ENCODE assay signal across 9 cellular contexts in the genomic region with DNA sequence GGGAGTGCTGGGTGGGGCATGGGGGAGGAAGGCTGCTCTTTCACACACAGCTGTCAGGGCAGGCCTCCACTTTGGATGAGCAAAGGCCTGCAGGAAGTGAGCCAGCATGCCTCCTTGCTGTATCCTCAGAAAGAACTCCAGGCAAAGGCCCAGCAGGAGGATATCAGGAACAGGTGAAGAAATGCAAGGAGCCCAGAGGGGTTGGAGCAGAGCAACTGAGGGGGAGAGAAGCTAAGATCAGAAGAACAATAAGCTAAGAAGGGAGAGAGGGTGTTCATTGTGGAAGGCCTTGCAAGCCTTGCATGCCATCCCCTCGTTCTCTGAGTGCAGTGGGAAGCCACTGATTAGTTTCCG.
DNase-seq lines count a peak whose midpoint lies in the region; TF ChIP-seq lines count a peak whose summit lies in the region.
"Had no signal": no experiment of that assay in that cellular context is flagged by ENCODE, and none has a peak within 500 bp of the region (broad histone marks: within the 10 kb centered on the region; RNA-seq: fewer than 3 reads in every experiment).

No MANE protein-coding gene starts in this region.

- peak overlapping the region; percentile 27 for H3K4me2 ChIP-seq in skeletal muscle satellite cell (ENCODE audit: low read length)

- H3K9me3 ChIP-seq in left ventricle myocardium inferior (replicated peaks) = no peaks in the 10 kb centered on the region
- H3K9me3 ChIP-seq in skeletal muscle satellite cell (replicated peaks; ENCODE audit: low read length) = no peaks in the 10 kb centered on the region

- no peaks in the 10 kb centered on the region for H3K27me3 ChIP-seq in left ventricle myocardium inferior (ENCODE audit: low read depth)
- no peaks in the 10 kb centered on the region for H3K27me3 ChIP-seq in skeletal muscle satellite cell (ENCODE audit: control insufficient read depth, insufficient read depth, low read length)

- H3K4me3 ChIP-seq in left ventricle myocardium inferior = no peak overlapping the region
- no peak overlapping the region for H3K4me3 ChIP-seq in skeletal muscle satellite cell (ENCODE audit: low read length)

- no peak for TF ChIP-seq CTCF in left ventricle myocardium inferior (IDR thresholded peaks at IDR 0.05; ENCODE audit: borderline replicate concordance)

- peaks cover 63% of the 10 kb centered on the region for H3K4me1 ChIP-seq in left ventricle myocardium inferior
- H3K4me1 ChIP-seq in skeletal muscle satellite cell (ENCODE audit: control insufficient read depth, insufficient read depth, low read length) = peaks cover 16% of the 10 kb centered on the region

- intact Hi-C loops in left ventricle myocardium inferior (cut with micrococcal nuclease) = no loop called here

- H3K36me3 ChIP-seq in left ventricle myocardium inferior (no peaks in the 10 kb centered on the region), skeletal muscle satellite cell (ENCODE audit: insufficient read depth, low read length) (no peaks in the 10 kb centered on the region)

- H3K27ac ChIP-seq in left ventricle myocardium inferior (replicated peaks) = peak overlapping the region; percentile 88

- no peak overlapping the region for H3K9ac ChIP-seq in skeletal muscle satellite cell (ENCODE audit: low read depth, low read length)

- peak; percentile 6 for DNase-seq in DMS 273 (lab: John Stamatoyannopoulos, UW; ENCODE audit: unreplicated experiment)
- no peak for DNase-seq in DMS 273 treated with DMSO at 0.1 percent for 48 hours (lab: John Stamatoyannopoulos, UW)
- peak; percentile 48 for DNase-seq in RPMI7951 (ENCODE audit: low read depth)
- DNase-seq in left ventricle myocardium inferior = no peak
- no peak for DNase-seq in mucosa of gallbladder (ENCODE audit: low spot score)
- no peak for DNase-seq in NCI-H187 (lab: John Stamatoyannopoulos, UW)
- no peak for DNase-seq in midbrain (lab: John Stamatoyannopoulos, UW)
- DNase-seq: naive thymus-derived CD8-positive, alpha-beta T cell had no signal

Comparison
In these comparisons a context has a peak if more than half of its experiments do, and no peak if none do; other contexts are left out.
1. DNase-seq: peak in DMS 273 (single experiment) and RPMI7951 (single experiment); none in DMS 273 treated with DMSO at 0.1 percent for 48 hours (single experiment), left ventricle myocardium inferior (single experiment), mucosa of gallbladder (single experiment), NCI-H187 (0 of 2) and midbrain (single experiment).